28 cellular contexts compared by ENCODE assay signal in the genomic region with DNA sequence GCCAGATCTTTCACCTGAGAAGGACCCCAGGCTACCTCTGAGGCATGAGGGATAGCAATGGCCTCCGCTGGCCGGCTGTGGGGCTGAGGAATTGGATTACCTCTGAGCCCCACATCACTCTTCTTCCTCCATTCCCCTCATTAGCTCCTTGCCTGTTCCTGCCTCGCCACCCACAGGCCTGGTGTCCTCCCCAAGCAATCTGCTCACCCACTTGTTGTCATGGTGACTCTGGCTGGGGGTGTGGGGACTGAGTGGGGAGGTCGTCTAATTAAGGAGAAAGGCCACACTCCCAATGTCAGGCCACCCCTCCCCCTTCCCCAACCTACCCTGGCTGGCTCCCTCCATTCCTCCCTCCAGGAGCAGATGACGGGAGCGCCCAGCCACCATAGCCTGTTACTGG.
"Had no signal": no experiment of that assay in that cellular context is flagged by ENCODE, and none has a peak within 500 bp of the region (broad histone marks: within the 10 kb centered on the region; RNA-seq: fewer than 3 reads in every experiment).

No MANE protein-coding gene starts in this region.

- H3K9me3 ChIP-seq: left lung, neutrophil, psoas muscle, right lobe of liver, stomach, testis, thyroid gland, transverse colon, upper lobe of left lung, vagina had no signal

- DNase-seq: hippocampal formation; kidney glomerular epithelial cell; left colon; left lung; mesendoderm; naive B cell; natural killer cell; nephron progenitor cell; occipital lobe; psoas muscle; right lobe of liver; stimulated activated CD4-positive, alpha-beta T cell treated with anti-CD3 and anti-CD28 coated beads, Interleukin-12 subunit alpha, Interleukin-12 subunit beta, amount 100 ng/mL, for 4 hours; stimulated activated CD4-positive, alpha-beta T cell treated with anti-CD3 and anti-CD28 coated beads, Interleukin-15, amount 100 ng/mL, for 24 hours; stimulated activated CD4-positive, alpha-beta T cell treated with anti-CD3 and anti-CD28 coated beads, Interleukin-2, amount 100 ng/mL, for 24 hours; stimulated activated CD4-positive, alpha-beta T cell treated with anti-CD3 and anti-CD28 coated beads, Interleukin-4, amount 100 ng/mL, for 1 hour; stimulated activated naive B cell treated with anti-CD40 and anti-IgM and Interleukin-4, amounts not matched to agents 10 μg/mL and 1 μg/mL and 100 μg/mL, for 72 hours; stimulated activated naive CD8-positive, alpha-beta T cell treated with anti-CD3 and anti-CD28 coated beads, Interleukin-15, Interleukin-2, amounts not matched to agents 100 U/mL and 50 U/mL, for 24 hours; stomach; testis; thyroid gland; transverse colon; upper lobe of left lung had no signal

- H3K27ac ChIP-seq: left lung, neural progenitor cell, neutrophil, parathyroid adenoma, psoas muscle, right lobe of liver, skin epidermis, stomach, testis, thyroid gland, transverse colon, upper lobe of left lung, vagina had no signal

- H3K4me3 ChIP-seq: left lung, lung, neural progenitor cell, psoas muscle, right lobe of liver, skin epidermis, stomach, testis, thyroid gland, transverse colon, upper lobe of left lung, vagina had no signal

- H3K36me3 ChIP-seq: left lung, neural progenitor cell, neutrophil, right lobe of liver, stomach, thyroid gland, transverse colon, upper lobe of left lung, vagina had no signal

- H3K27me3 ChIP-seq: neural progenitor cell, neutrophil, right lobe of liver, testis, thyroid gland, transverse colon, vagina had no signal

- H3K4me1 ChIP-seq: left lung, neural progenitor cell, parathyroid adenoma, psoas muscle, right lobe of liver, stomach, testis, transverse colon, upper lobe of left lung, vagina had no signal
